ENCODE assay signal across 30 cellular contexts in the genomic region with DNA sequence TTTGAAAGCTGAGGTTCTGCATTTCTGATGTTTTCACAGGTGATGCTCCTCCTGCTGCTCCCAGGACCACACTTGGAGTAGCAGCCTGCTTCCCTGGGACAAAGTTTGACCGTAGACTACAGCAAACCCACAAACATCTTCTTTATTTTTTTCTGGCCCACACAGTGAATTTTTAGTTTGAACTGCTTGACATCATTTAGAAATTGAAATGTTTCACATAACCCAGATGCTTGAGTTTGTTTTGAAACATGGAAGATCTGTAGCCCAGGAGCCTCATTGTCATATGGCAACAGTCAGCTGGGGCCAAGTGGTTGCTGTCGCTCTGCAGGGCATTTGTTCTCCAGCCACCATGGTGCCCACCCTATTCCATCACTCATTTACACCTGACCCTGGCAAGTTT. TPM values are rescaled to one million over a fixed set of nuclear protein-coding genes. Genes with fewer than 3 reads are reported as not detected.
"Had no signal": no experiment of that assay in that cellular context is flagged by ENCODE, and none has a peak within 500 bp of the region (broad histone marks: within the 10 kb centered on the region; RNA-seq: fewer than 3 reads in every experiment).

No MANE protein-coding gene starts in this region.

- H3K9ac ChIP-seq: neural progenitor cell, parathyroid adenoma had no signal

- H3K4me2 ChIP-seq: neural progenitor cell, smooth muscle cell had no signal

- FAIRE-seq: colon had no signal

- H3K79me2 ChIP-seq: parathyroid adenoma had no signal

- H3K36me3 ChIP-seq: ascending aorta, left ventricle myocardium inferior, neural progenitor cell, sigmoid colon, tibial artery, upper lobe of right lung had no signal

- H3K9me3 ChIP-seq: ascending aorta, sigmoid colon, tibial artery, upper lobe of right lung had no signal

- H2AFZ ChIP-seq: neural progenitor cell, parathyroid adenoma had no signal

- DNase-seq: activated CD4-positive, alpha-beta T cell treated with anti-CD3 and anti-CD28 coated beads for 48 hours; activated CD4-positive, alpha-beta T cell treated with anti-CD3 and anti-CD28 coated beads, Interleukin-2, amount 50 U/mL, for 48 hours; activated CD8-positive, alpha-beta memory T cell treated with anti-CD3 and anti-CD28 coated beads for 24 hours; activated effector memory CD4-positive, alpha-beta T cell treated with Interleukin-2 at 50 U/mL for 16 hours; activated naive CD4-positive, alpha-beta T cell treated with Interleukin-2 at 50 U/mL for 16 hours; activated naive CD8-positive, alpha-beta T cell treated with anti-CD3 and anti-CD28 coated beads for 36 hours; central memory CD4-positive, alpha-beta T cell; dermis blood vessel endothelial cell; effector memory CD8-positive, alpha-beta T cell; erythroblast; islet precursor cell; left ventricle myocardium inferior; mesendoderm; natural killer cell; occipital lobe; psoas muscle; sigmoid colon; stimulated activated CD4-positive, alpha-beta T cell treated with anti-CD3 and anti-CD28 coated beads, Interleukin-1b, Interleukin-23, amount 100 ng/mL, for 48 hours; stimulated activated CD4-positive, alpha-beta T cell treated with anti-CD3 and anti-CD28 coated beads, Interleukin-4, amount 100 ng/mL, for 4 hours; stimulated activated CD8-positive, alpha-beta memory T cell treated with anti-CD3 and anti-CD28 coated beads, Interleukin-4, amount 100 ng/mL, for 48 hours; stimulated activated naive CD8-positive, alpha-beta T cell treated with anti-CD3 and anti-CD28 coated beads, Interleukin-15, amount 100 ng/mL, for 72 hours; T-helper 1 cell; tibial artery; upper lobe of right lung had no signal

- H3K4me1 ChIP-seq: neural progenitor cell, parathyroid adenoma, psoas muscle, upper lobe of right lung had no signal

- H3K27ac ChIP-seq: ascending aorta, neural progenitor cell, parathyroid adenoma, psoas muscle, sigmoid colon, tibial artery, upper lobe of right lung had no signal

- H3K4me3 ChIP-seq: ascending aorta, left ventricle myocardium inferior, lung, neural progenitor cell, psoas muscle, sigmoid colon, smooth muscle cell, tibial artery, upper lobe of right lung had no signal

- H3K27me3 ChIP-seq: ascending aorta, neural progenitor cell, sigmoid colon, tibial artery, upper lobe of right lung had no signal

RNA-seq across cellular contexts. Expression of a gene that starts 8.4 kb away (rescaled TPM):
- total RNA-seq: activated naive CD8-positive, alpha-beta T cell treated with anti-CD3 and anti-CD28 coated beads for 36 hours had no signal
